ENCODE assay signal across 8 cellular contexts in the genomic region with DNA sequence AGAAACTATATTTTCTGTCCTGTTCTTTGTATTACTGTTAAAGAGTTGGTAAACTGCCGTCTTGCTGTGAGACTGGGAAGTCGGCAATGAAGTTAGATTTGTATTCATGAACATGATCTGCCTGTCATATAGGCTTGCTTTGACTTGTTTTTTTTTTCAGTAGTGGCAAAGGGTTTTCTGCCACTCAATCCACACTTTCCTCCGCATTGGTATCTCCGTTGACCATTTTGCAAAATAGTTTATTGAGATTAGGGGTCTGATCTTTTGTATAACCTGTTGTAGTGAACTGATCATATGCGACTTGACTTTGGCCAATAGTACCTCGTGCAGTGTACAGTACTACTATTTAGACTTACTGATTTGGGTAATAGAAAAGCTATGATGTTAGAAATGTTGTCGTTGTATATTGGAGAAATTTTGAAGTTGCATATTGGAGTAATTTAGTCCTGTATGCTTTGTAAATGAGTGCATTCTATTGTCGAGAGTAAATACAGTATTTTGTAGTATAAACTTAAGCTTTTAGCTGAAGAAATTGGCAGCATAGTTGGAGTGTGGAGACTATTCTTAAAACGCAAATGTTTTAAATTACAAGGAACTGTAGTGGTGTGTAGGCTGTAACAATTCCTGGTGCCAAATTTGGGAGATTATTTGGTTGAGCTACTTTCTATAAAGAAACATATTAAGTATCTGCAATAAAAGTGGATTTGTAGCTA. TPM values are rescaled to one million over a fixed set of nuclear protein-coding genes. Genes with fewer than 3 reads are reported as not detected.
DNase-seq lines count a peak whose midpoint lies in the region; TF ChIP-seq lines count a peak whose summit lies in the region.

No MANE protein-coding gene starts in this region.

- no peak for TF ChIP-seq POLR2A in transverse colon (IDR thresholded peaks at IDR 0.05)

- H3K27me3 ChIP-seq in kidney epithelial cell (ENCODE audit: control insufficient read depth, insufficient read depth, low read length): no peaks in the 10 kb centered on the region
- no peaks in the 10 kb centered on the region for H3K27me3 ChIP-seq in transverse colon

- H3K4me3 ChIP-seq in WI38 (ENCODE audit: low read depth, low read length): peak overlapping the region; percentile 93
- H3K4me3 ChIP-seq in kidney epithelial cell (ENCODE audit: low read depth, low read length): peak overlapping the region; percentile 77
- H3K4me3 ChIP-seq in transverse colon: peak overlapping the region; percentile 66 to 97 (median 78)

- intact Hi-C loops in transverse colon (cut with DNase I; ENCODE audit: low total_unique reads): no loop called here

- H3K36me3 ChIP-seq in kidney epithelial cell (ENCODE audit: control insufficient read depth, insufficient read depth, low read length) (no peaks in the 10 kb centered on the region), transverse colon (no peaks in the 10 kb centered on the region)

- peak overlapping the region; percentile 90 to 98 (median 96) for H3K27ac ChIP-seq in transverse colon

- DNase-seq in NCI-H510A treated with DMSO at 0.1 percent for 48 hours (lab: John Stamatoyannopoulos, UW): peak; percentile 4
- no peak for DNase-seq in NCI-H510A (lab: John Stamatoyannopoulos, UW)
- no peak for DNase-seq in kidney epithelial cell (ENCODE audit: low read depth)
- no peak for DNase-seq in transverse colon
- no peak for DNase-seq in cerebellar nuclear complex (lab: John Stamatoyannopoulos, UW)
- DNase-seq in GM19238 (ENCODE audit: insufficient read length, low spot score): no peak
- DNase-seq in NCI-H2029 treated with DMSO at 0.1 percent for 48 hours (lab: John Stamatoyannopoulos, UW): no peak

- in situ Hi-C loops in transverse colon (cut with MboI; ENCODE audit: low pct_ligation_motif_present in 1 of 4, low pct_unique_long_range_greater_than_20kb in 1 of 4, low sequenced_read_pairs in 3 of 4): loop anchor here in 1 of 4 donors (25.0 kb wide), 1 partner anchor 120 kb away; a partner anchor contains a TSS

- H3K9me3 ChIP-seq in transverse colon: no peaks in the 10 kb centered on the region

- H3K4me1 ChIP-seq in transverse colon: peaks cover 4 to 40% (median 20%) of the 10 kb centered on the region in 4 donors

- WGBS in transverse colon (ENCODE audit: low coverage in 1 of 2), 2 donors: 1 to 10% methylated on average over 7 to 9 of the region's 9 CpGs

- TF ChIP-seq CTCF in WI38 (IDR thresholded peaks at IDR 0.05; ENCODE audit: low read depth, low read length) (no peak), kidney epithelial cell (IDR thresholded peaks at IDR 0.05; ENCODE audit: insufficient read depth, low read length, poor library complexity, severe bottlenecking) (no peak), transverse colon (IDR thresholded peaks at IDR 0.05) (no peak)

- no peak for TF ChIP-seq EP300 in transverse colon (IDR thresholded peaks at IDR 0.05; ENCODE audit: low read depth)

RNA-seq across cellular contexts. Expression of a gene that starts 1.8 kb away (rescaled TPM):
- 41.7 and 44.0 TPM in 2 replicates for total RNA-seq in kidney epithelial cell
- 100 to 1,000 TPM; 101 to 143 (median 110) TPM for total RNA-seq in transverse colon
